15 cellular contexts compared by ENCODE assay signal in the genomic region with DNA sequence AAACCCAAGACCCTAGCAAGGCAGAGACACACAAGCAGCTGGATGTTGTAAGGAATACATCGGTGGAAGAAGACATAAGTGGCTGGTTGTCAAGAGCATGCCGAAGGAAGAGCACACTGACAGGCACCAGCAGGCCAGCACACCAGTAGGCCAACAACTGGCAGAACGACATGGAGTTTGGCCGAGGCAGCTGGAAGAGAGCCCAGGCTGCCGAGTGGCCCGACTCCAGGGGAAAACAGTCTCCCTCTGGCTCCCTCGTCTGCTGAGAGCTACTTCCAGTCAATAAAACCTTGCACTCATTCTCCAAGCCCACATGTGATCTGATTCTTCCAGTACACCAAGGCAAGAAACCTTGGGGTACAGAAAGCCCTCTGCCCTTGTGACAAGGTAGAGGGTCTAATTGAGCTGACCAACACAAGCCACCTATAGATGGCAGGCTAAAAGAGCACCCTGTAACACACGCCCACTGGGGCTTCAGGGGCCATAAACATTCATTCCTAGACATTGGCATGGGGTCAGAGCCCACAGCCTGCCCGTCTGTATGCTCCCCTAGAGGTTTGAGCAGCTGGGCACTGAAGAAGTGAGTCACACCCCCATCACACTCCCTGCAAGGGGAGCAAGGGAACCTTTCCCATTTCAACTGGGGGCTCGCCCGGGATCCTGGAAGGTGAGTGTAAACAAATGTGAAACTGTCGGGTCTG. TPM values are rescaled to one million over a fixed set of nuclear protein-coding genes. Genes with fewer than 3 reads are reported as not detected.
A peak's percentile ranks its signal among the peaks of the same experiment; 100 is the strongest.
DNase-seq lines count a peak whose midpoint lies in the region; TF ChIP-seq lines count a peak whose summit lies in the region.
"Had no signal": no experiment of that assay in that cellular context is flagged by ENCODE, and none has a peak within 500 bp of the region (broad histone marks: within the 10 kb centered on the region; RNA-seq: fewer than 3 reads in every experiment).

No MANE protein-coding gene starts in this region.

- peaks cover 11% of the 10 kb centered on the region for H3K36me3 Mint-ChIP-seq in nephron progenitor cell (ENCODE audit: low read depth)

- POLR2A ChIA-PET in HEK293 (lab: Yijun Ruan, JAX), result no interaction called here

- no peak overlapping the region for H3K4me3 Mint-ChIP-seq in nephron progenitor cell
- H3K4me3 Mint-ChIP-seq: WTC11 had no signal

- H3K27me3 Mint-ChIP-seq in nephron progenitor cell (ENCODE audit: low read depth, poor library complexity), result peaks cover 14% of the 10 kb centered on the region

- DNase-seq in Ammon's horn (ENCODE audit: low spot score) (peak; percentile 70), cerebellar cortex (ENCODE audit: low spot score) (peak; percentile 72), myocyte (ENCODE audit: low read depth) (peak; percentile 84), H4 (ENCODE audit: low spot score) (no peak), NCI-H2171 (lab: John Stamatoyannopoulos, UW) (no peak), nephron progenitor cell (no peak)
- no peak for DNase-seq in stimulated activated CD8-positive, alpha-beta memory T cell treated with anti-CD3 and anti-CD28 coated beads, Interleukin-4, amount 100 ng/mL, for 48 hours
- DNase-seq: activated CD8-positive, alpha-beta memory T cell treated with anti-CD3 and anti-CD28 coated beads, Interleukin-2, amount 50 U/mL, for 4 hours; AML-193; GF-D8; left cardiac atrium; SK-N-SH; stimulated activated CD4-positive, alpha-beta T cell treated with anti-CD3 and anti-CD28 coated beads, Interleukin-1b, Interleukin-23, amount 100 ng/mL, for 48 hours had no signal

- no peak overlapping the region for H3K27ac Mint-ChIP-seq in nephron progenitor cell
- H3K27ac Mint-ChIP-seq: WTC11 had no signal

- no peaks in the 10 kb centered on the region for H3K36me3 ChIP-seq in HEK293 (ENCODE audit: control insufficient read depth in 2 of 2, insufficient read depth in 1 of 2, low read length in 2 of 2)

- H3K4me3 ChIP-seq in HEK293 (ENCODE audit: low read depth, low read length), result no peak overlapping the region

- CTCF ChIA-PET in HEK293 (lab: Yijun Ruan, JAX), result interaction anchor here (0.6 kb wide), 1 partner anchor 10 kb away, joined by 3 read pairs; no protein-coding TSS in a partner anchor

- TF ChIP-seq CTCF in HEK293 (tag by site-specific recombination; IDR thresholded peaks at IDR 0.05), result no peak
- no peak for TF ChIP-seq CTCF in nephron progenitor cell (IDR thresholded peaks at IDR 0.05)

- H3K9me3 ChIP-seq in HEK293 (ENCODE audit: control insufficient read depth, insufficient read depth, low read depth, low read length), result no peaks in the 10 kb centered on the region

- peaks cover 44% of the 10 kb centered on the region for H3K9me3 Mint-ChIP-seq in nephron progenitor cell

- H3K4me1 ChIP-seq in HEK293 (ENCODE audit: control insufficient read depth, insufficient read depth, low read length), result no peaks in the 10 kb centered on the region

- H3K4me1 Mint-ChIP-seq in nephron progenitor cell, result peaks cover 31% of the 10 kb centered on the region

- no peak overlapping the region for H3K27ac ChIP-seq in HEK293 (ENCODE audit: extremely low read depth, low read depth, low read length)

TF ChIP-seq in HEK293, 187 proteins besides CTCF, POLR2A, EP300 and RAD21:
- TF ChIP-seq ZNF654 (tag by site-specific recombination; IDR thresholded peaks at IDR 0.05; ENCODE audit: low read depth) (no peak), ZNF280C (tag by site-specific recombination; IDR thresholded peaks at IDR 0.05) (no peak), SETDB1 (IDR thresholded peaks at IDR 0.05; ENCODE audit: insufficient read length, low read length) (peak; percentile 70)
TF ChIP-seq in HEK293: peak in this region for 1.

RNA-seq across cellular contexts. Expression of gene TNS3, which starts 14.7 kb away (rescaled TPM):
- 241 and 322 TPM in 2 replicates for total RNA-seq in myocyte
- polyA plus RNA-seq in myocyte (2012), result 267 TPM
- 143 and 147 TPM in 2 replicates for total RNA-seq in H4 (2014; rRNA removed; shearing (Covaris generic))

Comparison
In these comparisons a context has a peak if more than half of its experiments do, and no peak if none do; other contexts are left out.
1. DNase-seq: peak in Ammon's horn (single experiment), cerebellar cortex (single experiment) and myocyte (single experiment); none in H4 (single experiment), NCI-H2171 (single experiment), nephron progenitor cell (single experiment) and stimulated activated CD8-positive, alpha-beta memory T cell treated with anti-CD3 and anti-CD28 coated beads, Interleukin-4, amount 100 ng/mL, for 48 hours (single experiment).